ENCODE assay signal across 8 cellular contexts in the genomic region with DNA sequence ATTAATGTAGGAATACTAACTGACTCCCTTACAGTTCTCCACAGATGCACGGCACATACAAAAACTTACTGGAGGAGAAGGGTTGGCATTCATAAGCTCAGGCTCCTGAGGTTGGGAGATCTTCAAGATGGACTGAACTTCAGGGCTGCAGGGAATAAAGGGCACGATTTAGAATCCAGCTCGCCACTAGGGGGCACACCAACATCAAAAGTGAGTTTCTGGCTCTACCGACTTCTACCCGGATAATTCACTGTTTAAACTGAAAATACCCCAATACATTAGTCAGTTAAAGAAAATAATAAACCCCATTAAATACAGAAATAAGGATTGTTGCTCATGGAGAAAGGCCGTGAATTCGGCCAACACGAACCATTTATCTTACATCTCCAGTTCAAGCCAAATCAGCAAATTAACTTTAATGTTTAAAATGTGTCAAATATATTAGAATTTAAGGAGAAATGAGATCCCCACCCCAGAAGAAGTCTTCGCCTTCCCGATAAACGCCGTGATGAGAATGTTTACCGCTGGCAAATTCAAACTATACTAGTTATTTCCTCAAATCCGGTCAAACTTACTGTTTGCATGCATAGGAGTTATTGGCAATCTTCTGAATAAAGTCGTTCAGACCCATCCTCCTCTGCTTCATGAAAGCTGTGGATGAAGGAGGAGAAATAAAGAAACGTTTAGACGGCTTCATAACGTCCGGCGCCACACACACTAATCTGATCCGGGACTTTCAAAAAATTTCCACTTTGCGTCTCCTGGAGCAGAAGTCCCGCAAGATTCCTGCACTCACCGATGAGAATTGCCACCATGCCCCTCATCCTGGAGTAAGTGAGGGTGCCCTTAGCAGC.
DNase-seq lines count a peak whose midpoint lies in the region; ATAC-seq, FAIRE-seq and TF ChIP-seq lines count a peak whose summit lies in the region.

No MANE protein-coding gene starts in this region.

- no peaks in the 10 kb centered on the region for H3K9me3 Mint-ChIP-seq in WTC11

- POLR2A ChIA-PET in WTC11 (lab: Charles Lee): interaction anchor here (1.1 kb wide), 1 partner anchor 880 kb away, joined by 4 read pairs; a partner anchor contains a TSS

- H3K36me3 Mint-ChIP-seq in WTC11: peaks cover 44% of the 10 kb centered on the region

- peak overlapping the region; percentile 69 to 76 for H3K4me3 ChIP-seq in cardiac fibroblast (replicated peaks in 1 of 2; ENCODE audit: low read depth in 2 of 2, low read length in 2 of 2)

- CTCF ChIA-PET in WTC11 (lab: Charles Lee): interaction anchor here (0.5 to 1.6 kb wide), 12 partner anchors 17 to 1798 kb away, joined by 3 to 14 read pairs (median 4); no protein-coding TSS in a partner anchor

- DNase-seq in D721Med (ENCODE audit: insufficient read length, low spot score): no peak
- DNase-seq in NCI-H2196 treated with DMSO at 0.1 percent for 48 hours (lab: John Stamatoyannopoulos, UW; ENCODE audit: unreplicated experiment): peak; percentile 54
- DNase-seq in WTC11 (ENCODE audit: low spot score): peak; percentile 88
- DNase-seq in cardiac fibroblast (ENCODE audit: low read depth in 2 of 2): peak; percentile 92 to 94
- peak; percentile 97 for DNase-seq in inferior parietal cortex (ENCODE audit: extremely low spot score)
- peak; percentile 78 for DNase-seq in smooth muscle cell of the brain vasculature (ENCODE audit: low read depth, low spot score)

- peak; percentile 35 for FAIRE-seq in D721Med (lab: Jason Lieb, UNC)

- TF ChIP-seq CTCF in D721Med (IDR thresholded peaks at IDR 0.05; ENCODE audit: insufficient read depth, missing control alignments) (peak; percentile 90), WTC11 (IDR thresholded peaks at IDR 0.05) (peak; percentile 79), cardiac fibroblast (IDR thresholded peaks at IDR 0.05; ENCODE audit: low read depth, low read length) (peak; percentile 65)

- ATAC-seq in HG03064 (IDR thresholded peaks at IDR 0.05; ENCODE audit: low read depth, unreplicated experiment): peak; percentile 16
- ATAC-seq in WTC11: no peak
- ATAC-seq in GM18520 (IDR thresholded peaks at IDR 0.05; ENCODE audit: unreplicated experiment): no peak

- H3K4me3 Mint-ChIP-seq in WTC11: peak overlapping the region; percentile 94

- H3K27me3 Mint-ChIP-seq in WTC11 (ENCODE audit: low read depth): peaks cover 21% of the 10 kb centered on the region

- peak overlapping the region; percentile 86 for H3K27ac Mint-ChIP-seq in WTC11

- H3K4me1 Mint-ChIP-seq in WTC11: peaks cover 40% of the 10 kb centered on the region

TF ChIP-seq in WTC11, 78 proteins besides CTCF, POLR2A, EP300 and RAD21:
- TF ChIP-seq SMAD4 (CRISPR knock-in tag; IDR thresholded peaks at IDR 0.05) (no peak), GABPB1 (CRISPR knock-in tag; IDR thresholded peaks at IDR 0.05) (0 out of 2 replicates have a peak, but pooled peaks have one; percentile 17), NR2C2 (CRISPR knock-in tag; IDR thresholded peaks at IDR 0.05) (no peak)
- TF ChIP-seq, protein P1, sequence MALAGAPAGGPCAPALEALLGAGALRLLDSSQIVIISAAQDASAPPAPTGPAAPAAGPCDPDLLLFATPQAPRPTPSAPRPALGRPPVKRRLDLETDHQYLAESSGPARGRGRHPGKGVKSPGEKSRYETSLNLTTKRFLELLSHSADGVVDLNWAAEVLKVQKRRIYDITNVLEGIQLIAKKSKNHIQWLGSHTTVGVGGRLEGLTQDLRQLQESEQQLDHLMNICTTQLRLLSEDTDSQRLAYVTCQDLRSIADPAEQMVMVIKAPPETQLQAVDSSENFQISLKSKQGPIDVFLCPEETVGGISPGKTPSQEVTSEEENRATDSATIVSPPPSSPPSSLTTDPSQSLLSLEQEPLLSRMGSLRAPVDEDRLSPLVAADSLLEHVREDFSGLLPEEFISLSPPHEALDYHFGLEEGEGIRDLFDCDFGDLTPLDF (CRISPR knock-in tag; IDR thresholded peaks at IDR 0.05): no peak
TF ChIP-seq in WTC11: peak in this region for 1.
